In genomic region chr22:36374603-36375024, GRCh38 we compare ENCODE assay signal across 8 cellular contexts. TPM values are rescaled to one million over a fixed set of nuclear protein-coding genes. Genes with fewer than 3 reads are reported as not detected.
DNase-seq lines count a peak whose midpoint lies in the region; ATAC-seq, FAIRE-seq and TF ChIP-seq lines count a peak whose summit lies in the region.

No MANE protein-coding gene starts in this region.

- peak overlapping the region; percentile 89 to 100 (median 98) for H3K4me2 ChIP-seq in BLaER1 treated with 17β-estradiol and CSF1 and Interleukin-3, amounts not matched to agents 10 nM and 100 nM

- peaks cover 99 to 100% (median 100%) of the 10 kb centered on the region in 10 experiments for H3K4me1 ChIP-seq in BLaER1 treated with 17β-estradiol and CSF1 and Interleukin-3, amounts not matched to agents 10 nM and 100 nM
- H3K4me1 ChIP-seq in Peyer's patch (peaks cover 18 to 100% (median 87%) of the 10 kb centered on the region in 4 donors), neutrophil (ENCODE audit: control insufficient read depth in 1 of 2, insufficient read depth in 1 of 2, low read depth in 1 of 2, low read length in 1 of 2) (peaks cover 99 to 100% of the 10 kb centered on the region in 2 experiments)

- H3K36me3 ChIP-seq in BLaER1 treated with 17β-estradiol and CSF1 and Interleukin-3, amounts not matched to agents 10 nM and 100 nM = peaks cover 8 to 98% (median 80%) of the 10 kb centered on the region in 11 experiments; a peak in 21 of 22 replicates
- H3K36me3 ChIP-seq in Peyer's patch = peaks cover 0 to under 1% (median 0%) of the 10 kb centered on the region in 3 donors
- peaks cover 9% of the 10 kb centered on the region for H3K36me3 ChIP-seq in bronchial epithelial cell (ENCODE audit: control insufficient read depth, insufficient read depth, low read length)
- H3K36me3 ChIP-seq in neutrophil = peaks cover 21% of the 10 kb centered on the region
- H3K36me3 ChIP-seq in WERI-Rb-1 = no peaks in the 10 kb centered on the region; the same call in 1 of the 2 replicates

- peak overlapping the region in 10 of 11 experiments; percentile 69 to 85 (median 78); a peak in 20 of 22 replicates for H3K27ac ChIP-seq in BLaER1 treated with 17β-estradiol and CSF1 and Interleukin-3, amounts not matched to agents 10 nM and 100 nM
- H3K27ac ChIP-seq in Peyer's patch = peak overlapping the region; percentile 47 to 100 (median 98)
- H3K27ac ChIP-seq in neutrophil = peak overlapping the region; percentile 99
- no peak overlapping the region for H3K27ac ChIP-seq in WERI-Rb-1

- H3K9ac ChIP-seq in BLaER1 treated with 17β-estradiol and CSF1 and Interleukin-3, amounts not matched to agents 10 nM and 100 nM = peak overlapping the region in 9 of 11 experiments; percentile 57 to 77 (median 66); a peak in 15 of 22 replicates

- peaks cover 100% of the 10 kb centered on the region in 11 experiments for H4K20me1 ChIP-seq in BLaER1 treated with 17β-estradiol and CSF1 and Interleukin-3, amounts not matched to agents 10 nM and 100 nM

- peak in 1 of 2 donors; percentile 17 for TF ChIP-seq POLR2A in Peyer's patch (IDR thresholded peaks at IDR 0.05)

- DNase-seq in Peyer's patch = peak in 2 of 3 donors; percentile 77 to 87
- peak; percentile 96 for DNase-seq in bronchial epithelial cell (ENCODE audit: low read depth)
- DNase-seq in NCI-H1092 (lab: John Stamatoyannopoulos, UW) = no peak
- DNase-seq in putamen (ENCODE audit: low spot score) = no peak
- DNase-seq in WERI-Rb-1 = no peak

- no peaks in the 10 kb centered on the region for H3K27me3 ChIP-seq in BLaER1 treated with 17β-estradiol and CSF1 and Interleukin-3, amounts not matched to agents 10 nM and 100 nM
- H3K27me3 ChIP-seq in Peyer's patch = no peaks in the 10 kb centered on the region
- no peaks in the 10 kb centered on the region for H3K27me3 ChIP-seq in bronchial epithelial cell (ENCODE audit: control insufficient read depth, insufficient read depth, low read length)
- H3K27me3 ChIP-seq in neutrophil = no peaks in the 10 kb centered on the region
- no peaks in the 10 kb centered on the region for H3K27me3 ChIP-seq in WERI-Rb-1 (ENCODE audit: insufficient read depth, low read depth, severe bottlenecking)

- H3K4me3 ChIP-seq in BLaER1 treated with 17β-estradiol and CSF1 and Interleukin-3, amounts not matched to agents 10 nM and 100 nM = peak overlapping the region in 6 of 10 experiments; percentile 34 to 54 (median 42); a peak in 10 of 20 replicates
- H3K4me3 ChIP-seq in Peyer's patch (no peak overlapping the region), bronchial epithelial cell (ENCODE audit: low read depth, low read length) (no peak overlapping the region), neutrophil (ENCODE audit: low read depth in 1 of 2, low read length in 1 of 2) (peak overlapping the region; percentile 64 to 73), WERI-Rb-1 (ENCODE audit: low read depth, low read length) (no peak overlapping the region)

- no peak for TF ChIP-seq CTCF in Peyer's patch (IDR thresholded peaks at IDR 0.05)
- TF ChIP-seq CTCF in bronchial epithelial cell (IDR thresholded peaks at IDR 0.05; ENCODE audit: insufficient read depth, low read length, severe bottlenecking) = no peak
- TF ChIP-seq CTCF in neutrophil (IDR thresholded peaks at IDR 0.05) = no peak
- TF ChIP-seq CTCF in WERI-Rb-1 (IDR thresholded peaks at IDR 0.05; ENCODE audit: low read depth, low read length) = no peak

- ATAC-seq in GM19023 (IDR thresholded peaks at IDR 0.05; ENCODE audit: unreplicated experiment) = no peak

- peak; percentile 96 for FAIRE-seq in bronchial epithelial cell (lab: Jason Lieb, UNC)

- H3K9me3 ChIP-seq in BLaER1 treated with 17β-estradiol and CSF1 and Interleukin-3, amounts not matched to agents 10 nM and 100 nM (replicated peaks in 1 of 11) = no peaks in the 10 kb centered on the region
- no peaks in the 10 kb centered on the region for H3K9me3 ChIP-seq in Peyer's patch
- H3K9me3 ChIP-seq in neutrophil = no peaks in the 10 kb centered on the region
- H3K9me3 ChIP-seq in WERI-Rb-1 (ENCODE audit: severe bottlenecking) = no peaks in the 10 kb centered on the region

RNA-seq across cellular contexts. Expression of gene MYH9, which starts 13.2 kb away (rescaled TPM):
- 100 to 1,000 TPM; 337 to 553 (median 433) TPM for total RNA-seq in Peyer's patch
- total RNA-seq in bronchial epithelial cell = 378 and 611 TPM in 2 replicates

Comparison
In these comparisons a context has a peak if more than half of its experiments do, and no peak if none do; other contexts are left out.
1. H3K4me3 ChIP-seq: peak in BLaER1 treated with 17β-estradiol and CSF1 and Interleukin-3, amounts not matched to agents 10 nM and 100 nM (6 of 10) and neutrophil (2 of 2); none in Peyer's patch (0 of 4), bronchial epithelial cell (single experiment) and WERI-Rb-1 (single experiment).
2. DNase-seq: peak in Peyer's patch (2 of 3) and bronchial epithelial cell (single experiment); none in NCI-H1092 (single experiment), putamen (single experiment) and WERI-Rb-1 (single experiment).